Comparison of ENCODE assay signal across 19 cellular contexts in genomic region chr5:104241051-104241450, GRCh38.
DNase-seq lines count a peak whose midpoint lies in the region; ATAC-seq and TF ChIP-seq lines count a peak whose summit lies in the region.
"Had no signal": no experiment of that assay in that cellular context is flagged by ENCODE, and none has a peak within 500 bp of the region (broad histone marks: within the 10 kb centered on the region; RNA-seq: fewer than 3 reads in every experiment).

No MANE protein-coding gene starts in this region.

- no peak for TF ChIP-seq EP300 in sigmoid colon (IDR thresholded peaks at IDR 0.05)

- H3K27ac ChIP-seq in sigmoid colon, result no peak overlapping the region
- H3K27ac ChIP-seq: 22Rv1, esophagus squamous epithelium, transverse colon had no signal

- WGBS in sigmoid colon, 2 donors, result 91 to 93% methylated on average over 4 of the region's 4 CpGs

- peaks cover 0 to 21% (median 8%) of the 10 kb centered on the region in 4 donors for H3K4me1 ChIP-seq in sigmoid colon
- H3K4me1 ChIP-seq: esophagus squamous epithelium, transverse colon had no signal

- no peak for TF ChIP-seq POLR2A in sigmoid colon (IDR thresholded peaks at IDR 0.05)

- intact Hi-C loops in sigmoid colon (cut with DNase I), result no loop called here

- ATAC-seq in GM21423 (IDR thresholded peaks at IDR 0.05; ENCODE audit: unreplicated experiment), result no peak
- no peak for ATAC-seq in HG03280 (IDR thresholded peaks at IDR 0.05; ENCODE audit: unreplicated experiment)
- ATAC-seq: stimulated activated effector memory CD8-positive, alpha-beta T cell treated with anti-CD3 and anti-CD28 coated beads, Interleukin-12 subunit alpha, Interleukin-12 subunit beta, amount 100 ng/mL, for 72 hours had no signal

- H3K36me3 ChIP-seq in sigmoid colon, result no peaks in the 10 kb centered on the region
- H3K36me3 ChIP-seq: esophagus squamous epithelium, transverse colon had no signal

- H3K27me3 ChIP-seq in sigmoid colon, result no peaks in the 10 kb centered on the region
- H3K27me3 ChIP-seq: esophagus squamous epithelium, transverse colon had no signal

- no peak overlapping the region for H3K4me3 ChIP-seq in fibroblast of pulmonary artery (replicated peaks; ENCODE audit: low read depth, low read length)
- H3K4me3 ChIP-seq in sigmoid colon, result no peak overlapping the region
- H3K4me3 ChIP-seq: esophagus squamous epithelium, smooth muscle cell, transverse colon had no signal

- TF ChIP-seq CTCF in fibroblast of pulmonary artery (IDR thresholded peaks at IDR 0.05; ENCODE audit: low read length, missing control alignments) (no peak), sigmoid colon (IDR thresholded peaks at IDR 0.05) (no peak)

- DNase-seq in NCI-H1092 (lab: John Stamatoyannopoulos, UW) (peak; percentile 0), NCI-H1092 treated with DMSO at 0.1 percent for 48 hours (lab: John Stamatoyannopoulos, UW) (no peak), NCI-H446 treated with DMSO at 0.1 percent for 48 hours (lab: John Stamatoyannopoulos, UW) (peak; percentile 97), fibroblast of pulmonary artery (ENCODE audit: low read depth) (peak; percentile 0), sigmoid colon (peak; percentile 73)
- DNase-seq in activated CD4-positive, alpha-beta T cell treated with anti-CD3 and anti-CD28 coated beads for 4 hours, result no peak
- DNase-seq: activated CD4-positive, alpha-beta T cell treated with anti-CD3 and anti-CD28 coated beads for 1 hour; activated naive CD4-positive, alpha-beta T cell; CD4-positive, alpha-beta T cell; esophagus squamous epithelium; midbrain; NCI-H2107; SHP77; transverse colon had no signal

- no peaks in the 10 kb centered on the region for H3K9me3 ChIP-seq in sigmoid colon
- H3K9me3 ChIP-seq: esophagus squamous epithelium, transverse colon had no signal

Comparison
In these comparisons a context has a peak if more than half of its experiments do, and no peak if none do; other contexts are left out.
1. DNase-seq: peak in NCI-H1092 (single experiment), NCI-H446 treated with DMSO at 0.1 percent for 48 hours (single experiment), fibroblast of pulmonary artery (single experiment) and sigmoid colon (single experiment); none in NCI-H1092 treated with DMSO at 0.1 percent for 48 hours (single experiment) and activated CD4-positive, alpha-beta T cell treated with anti-CD3 and anti-CD28 coated beads for 4 hours (0 of 2).